Comparison of ENCODE assay signal across 8 cellular contexts in the genomic region with DNA sequence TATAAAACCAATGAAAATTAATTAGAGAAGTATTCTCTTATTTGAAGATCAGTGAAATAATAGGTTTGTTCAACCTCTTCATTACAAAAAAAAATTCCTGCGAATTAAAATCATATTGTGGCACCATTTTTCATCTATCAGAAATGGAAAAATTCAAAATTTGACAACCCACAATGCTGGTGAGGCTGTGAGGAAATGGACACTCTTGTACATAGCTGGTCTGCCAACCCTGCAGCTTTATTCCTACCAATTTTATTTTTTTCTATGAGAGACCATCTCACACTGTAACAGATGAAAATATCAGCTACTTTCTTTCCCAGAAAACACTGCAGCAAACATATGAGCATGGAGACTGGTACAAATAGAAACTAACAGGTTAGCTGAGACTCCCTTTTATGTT.
"Had no signal": no experiment of that assay in that cellular context is flagged by ENCODE, and none has a peak within 500 bp of the region (broad histone marks: within the 10 kb centered on the region; RNA-seq: fewer than 3 reads in every experiment).

No MANE protein-coding gene starts in this region.

- FAIRE-seq: G401.6, GM12878, GM12891, GM12892, GM18507, GM19239 had no signal

- ATAC-seq: GM12878 had no signal

- DNase-seq: GDM1, GF-D8 had no signal

- H3K4me3 ChIP-seq: GM12878 had no signal
